ENCODE assay signal across 21 cellular contexts in genomic region chr11:110085255-110085838, GRCh38. TPM values are rescaled to one million over a fixed set of nuclear protein-coding genes. Genes with fewer than 3 reads are reported as not detected.
DNase-seq lines count a peak whose midpoint lies in the region; TF ChIP-seq lines count a peak whose summit lies in the region.
"Had no signal": no experiment of that assay in that cellular context is flagged by ENCODE, and none has a peak within 500 bp of the region (broad histone marks: within the 10 kb centered on the region; RNA-seq: fewer than 3 reads in every experiment).

No MANE protein-coding gene starts in this region.

- H3F3A ChIP-seq in Loucy (ENCODE audit: low read depth): no peaks in the 10 kb centered on the region

- TF ChIP-seq EP300 in tibial nerve (IDR thresholded peaks at IDR 0.05): no peak

- H3K4me2 ChIP-seq in Loucy (ENCODE audit: low read depth, low read length, poor library complexity, severe bottlenecking): no peak overlapping the region

- no peaks in the 10 kb centered on the region for H3K9me2 ChIP-seq in Loucy (replicated peaks; ENCODE audit: low read depth, low read length)

- TF ChIP-seq CTCF in Loucy (conservative IDR thresholded peaks at IDR 0.05; ENCODE audit: low read length) (no peak), cardiac fibroblast (IDR thresholded peaks at IDR 0.05; ENCODE audit: low read depth, low read length) (no peak), tibial nerve (IDR thresholded peaks at IDR 0.05) (no peak)

- no peaks in the 10 kb centered on the region for H3K27me3 ChIP-seq in Loucy (ENCODE audit: insufficient read depth, low read length, poor library complexity, severe bottlenecking)
- no peaks in the 10 kb centered on the region for H3K27me3 ChIP-seq in tibial nerve
- H3K27me3 ChIP-seq: SJCRH30, upper lobe of right lung had no signal

- H3K4me1 ChIP-seq in Loucy (ENCODE audit: insufficient read depth, low read length, poor library complexity, severe bottlenecking) (peaks cover 24% of the 10 kb centered on the region), tibial nerve (peaks cover 0 to 18% (median 0%) of the 10 kb centered on the region in 4 donors)
- H3K4me1 ChIP-seq: SJCRH30, upper lobe of right lung had no signal

- H2AFZ ChIP-seq in Loucy (ENCODE audit: low read length): peak overlapping the region; percentile 56

- no peak overlapping the region for H3K9ac ChIP-seq in Loucy (ENCODE audit: low read depth, low read length, poor library complexity, severe bottlenecking)

- H4K20me1 ChIP-seq in Loucy (ENCODE audit: insufficient read depth, low read length, poor library complexity, severe bottlenecking): no peaks in the 10 kb centered on the region

- H3K4me3 ChIP-seq in Loucy (ENCODE audit: low read length, poor library complexity, severe bottlenecking): no peak overlapping the region
- H3K4me3 ChIP-seq in cardiac fibroblast (replicated peaks in 1 of 2; ENCODE audit: low read depth in 2 of 2, low read length in 2 of 2): no peak overlapping the region
- H3K4me3 ChIP-seq in tibial nerve: no peak overlapping the region
- H3K4me3 ChIP-seq: SJCRH30, upper lobe of right lung had no signal

- H3K79me2 ChIP-seq in Loucy (ENCODE audit: insufficient read depth, low read length): no peaks in the 10 kb centered on the region

- H3K36me3 ChIP-seq in Loucy (ENCODE audit: insufficient read depth, low read length): no peaks in the 10 kb centered on the region
- no peaks in the 10 kb centered on the region for H3K36me3 ChIP-seq in tibial nerve
- H3K36me3 ChIP-seq: SJCRH30, upper lobe of right lung had no signal

- TF ChIP-seq POLR2A in tibial nerve (IDR thresholded peaks at IDR 0.05): no peak

- peak overlapping the region; percentile 12 to 78 (median 50) for H3K27ac ChIP-seq in tibial nerve
- H3K27ac ChIP-seq: SJCRH30, upper lobe of right lung had no signal

- DNase-seq in cardiac fibroblast (ENCODE audit: low read depth in 2 of 2) (peak; percentile 30 to 46), iris pigment epithelial cell (ENCODE audit: low read depth) (peak; percentile 75), tibial nerve (ENCODE audit: low spot score in 2 of 2) (no peak), NCI-H2227 treated with DMSO at 0.1 percent for 48 hours (lab: John Stamatoyannopoulos, UW) (no peak), OCI-M2 (lab: John Stamatoyannopoulos, UW; ENCODE audit: unreplicated experiment) (no peak), NCI-H446 treated with DMSO at 0.1 percent for 48 hours (lab: John Stamatoyannopoulos, UW) (no peak)
- DNase-seq: activated CD4-positive, alpha-beta T cell treated with anti-CD3 and anti-CD28 coated beads, Interleukin-2, amount 50 U/mL, for 4 hours; activated naive CD4-positive, alpha-beta T cell treated with anti-CD3 and anti-CD28 coated beads for 36 hours; amygdala; Calu3; DND-41; glutamatergic neuron; kidney; natural killer cell; NCI-H1092 treated with DMSO at 0.1 percent for 48 hours; NCI-H1930; occipital lobe; SJCRH30; T-cell; upper lobe of right lung had no signal

- WGBS in tibial nerve, 2 donors: 62 to 70% methylated on average over 2 of the region's 2 CpGs

- H3K9me3 ChIP-seq in Loucy (ENCODE audit: insufficient read depth, low read depth, low read length): no peaks in the 10 kb centered on the region
- H3K9me3 ChIP-seq in tibial nerve: no peaks in the 10 kb centered on the region
- H3K9me3 ChIP-seq: SJCRH30, upper lobe of right lung had no signal

RNA-seq across cellular contexts. Expression of gene ZC3H12C, which starts 7.8 kb away (rescaled TPM):
- 10 to 100 TPM; 15.9 to 26.0 (median 19.4) TPM for total RNA-seq in tibial nerve
- total RNA-seq: activated naive CD4-positive, alpha-beta T cell treated with anti-CD3 and anti-CD28 coated beads for 36 hours had no signal

Comparison
In these comparisons a context has a peak if more than half of its experiments do, and no peak if none do; other contexts are left out.
1. DNase-seq: peak in cardiac fibroblast (2 of 2) and iris pigment epithelial cell (single experiment); none in tibial nerve (0 of 2), NCI-H2227 treated with DMSO at 0.1 percent for 48 hours (single experiment), OCI-M2 (single experiment) and NCI-H446 treated with DMSO at 0.1 percent for 48 hours (single experiment).